ENCODE assay signal across 9 cellular contexts in the genomic region with DNA sequence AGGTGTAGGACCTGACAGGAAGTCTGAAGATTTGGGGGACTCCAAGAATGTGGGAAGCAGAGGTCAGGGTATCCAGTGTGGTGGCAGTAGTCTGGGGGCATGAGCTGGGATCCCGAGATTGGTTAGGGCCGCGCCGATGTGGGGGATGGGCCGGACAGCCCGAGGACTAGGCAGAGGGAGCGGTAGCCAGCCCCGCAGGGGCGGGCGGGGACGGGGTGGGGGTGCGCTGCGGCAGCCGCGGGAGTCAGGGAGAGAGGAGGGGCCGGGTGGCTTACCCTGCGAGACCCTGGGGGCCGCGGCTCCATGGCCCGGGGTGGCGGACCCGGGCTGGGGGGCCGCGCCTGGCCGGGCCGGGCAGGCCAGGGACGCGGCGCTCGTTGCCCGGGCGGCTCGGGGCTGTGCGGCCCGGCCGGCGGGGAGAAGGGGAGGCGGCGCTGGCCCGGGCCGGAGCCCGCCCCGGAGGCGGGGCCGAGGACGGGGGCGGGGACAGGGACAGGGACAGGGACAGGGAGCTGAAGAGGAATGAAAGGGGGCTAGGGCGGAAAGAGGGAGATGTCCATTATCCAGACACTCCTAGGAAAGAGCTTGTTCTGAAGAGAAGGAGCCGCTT. TPM values are rescaled to one million over a fixed set of nuclear protein-coding genes. Genes with fewer than 3 reads are reported as not detected.
DNase-seq lines count a peak whose midpoint lies in the region; ATAC-seq and TF ChIP-seq lines count a peak whose summit lies in the region.
"Had no signal": no experiment of that assay in that cellular context is flagged by ENCODE, and none has a peak within 500 bp of the region (broad histone marks: within the 10 kb centered on the region; RNA-seq: fewer than 3 reads in every experiment).

No MANE protein-coding gene starts in this region.

- intact Hi-C loops in Panc1 (cut with micrococcal nuclease; ENCODE audit: unreplicated experiment) (no loop called here), upper lobe of right lung (cut with DNase I) (no loop called here)

- ATAC-seq in Panc1 (peak; percentile 96), lung (ENCODE audit: insufficient read depth, low FRiP score) (peak; percentile 72), upper lobe of right lung (peak; percentile 78)

- DNase-seq in activated CD8-positive, alpha-beta memory T cell treated with anti-CD3 and anti-CD28 coated beads for 24 hours: peak; percentile 71
- no peak for DNase-seq in activated CD8-positive, alpha-beta memory T cell treated with anti-CD3 and anti-CD28 coated beads, Interleukin-2, amount 50 U/mL, for 48 hours
- DNase-seq in Panc1 (ENCODE audit: low read depth, low spot score) (no peak), ecto neural progenitor cell (ENCODE audit: low spot score) (peak; percentile 89), lung (ENCODE audit: low spot score) (no peak), upper lobe of right lung (peak; percentile 77), HPDE6-E6E7 (ENCODE audit: extremely low spot score) (no peak), HCEC 1CT (no peak)

- H3K9me3 ChIP-seq in Panc1 (ENCODE audit: control insufficient read depth, insufficient read depth, low read depth, low read length) (no peaks in the 10 kb centered on the region), lung (ENCODE audit: control insufficient read depth in 2 of 2, insufficient read depth in 1 of 2, low read length in 1 of 2) (no peaks in the 10 kb centered on the region), upper lobe of right lung (no peaks in the 10 kb centered on the region)

- POLR2A ChIA-PET in Panc1 (lab: Charles Lee): interaction anchor here (0.5 kb wide), 1 partner anchor 125 kb away, joined by 9 read pairs; no protein-coding TSS in a partner anchor

- CTCF ChIA-PET in Panc1 (lab: Charles Lee): interaction anchor here (0.6 to 2.4 kb wide), 10 partner anchors 8 to 210 kb away, joined by 3 to 26 read pairs (median 3); no protein-coding TSS in a partner anchor

- in situ Hi-C loops in Panc1 (cut with HindIII; ENCODE audit: low pct_unique_long_range_greater_than_20kb, low sequenced_read_pairs): no loop called here

- 26 to 57% methylated on average over 41 to 48 of the region's 49 CpGs for whole genome bisulfite sequencing in lung, 2 donors

- H3K4me3 ChIP-seq in Panc1 (ENCODE audit: low read depth in 2 of 2, low read length in 2 of 2) (peak overlapping the region; percentile 44 to 64), lung (no peak overlapping the region), upper lobe of right lung (peak overlapping the region; percentile 36)

- H3K27me3 ChIP-seq in Panc1 (ENCODE audit: control insufficient read depth, insufficient read depth, low read length): no peaks in the 10 kb centered on the region
- H3K27me3 ChIP-seq in lung (ENCODE audit: control insufficient read depth, insufficient read depth): no peaks in the 10 kb centered on the region
- no peaks in the 10 kb centered on the region for H3K27me3 ChIP-seq in upper lobe of right lung

- H3K27ac ChIP-seq in Panc1 (ENCODE audit: low read length) (0 out of 2 replicates have a peak overlapping the region, but pooled peaks have one; percentile 64), lung (ENCODE audit: low read depth in 1 of 2, low read length in 1 of 2) (peak overlapping the region in 1 of 2 donors; percentile 60), upper lobe of right lung (no peak overlapping the region)

- peaks cover 2% of the 10 kb centered on the region; the same call in 1 of the 2 replicates for H3K4me1 ChIP-seq in Panc1 (ENCODE audit: control insufficient read depth, insufficient read depth, low read length)
- H3K4me1 ChIP-seq in lung (ENCODE audit: control insufficient read depth in 2 of 2, insufficient read depth in 2 of 2, low read length in 2 of 2): no peaks in the 10 kb centered on the region
- H3K4me1 ChIP-seq in upper lobe of right lung: peaks cover 10% of the 10 kb centered on the region

- TF ChIP-seq CTCF in Panc1 (IDR thresholded peaks at IDR 0.05) (no peak), lung (IDR thresholded peaks at IDR 0.05; ENCODE audit: control extremely low read depth, extremely low read depth) (no peak), upper lobe of right lung (IDR thresholded peaks at IDR 0.05) (no peak)

- no peaks in the 10 kb centered on the region for H3K36me3 ChIP-seq in Panc1 (ENCODE audit: control insufficient read depth, insufficient read depth, low read length)
- H3K36me3 ChIP-seq in lung (ENCODE audit: control insufficient read depth in 2 of 2, insufficient read depth in 2 of 2, low read length in 2 of 2): peaks cover 0 to 9% of the 10 kb centered on the region in 2 donors
- H3K36me3 ChIP-seq in upper lobe of right lung: peaks cover 2% of the 10 kb centered on the region

- BruUV-seq in Panc1 (replicated peaks; lab: Mats Ljungman, UMichigan): no TSS peak

RNA-seq across cellular contexts. Expression of a gene that starts 5.6 kb away (rescaled TPM):
- total RNA-seq in Panc1 (2021; ENCODE audit: unreplicated experiment) (5.9 TPM), lung (10 to 100 TPM in 1 of 2 donors, 1 to 10 TPM in 1; 7.6 to 26.1 TPM), upper lobe of right lung (26.6 TPM)
- polyA plus RNA-seq in Panc1 (2012; ENCODE audit: insufficient read length): 10.0 TPM
- 10 to 100 TPM; 15.3 to 17.9 TPM for polyA plus RNA-seq in lung

RNA-seq across cellular contexts. Expression of a gene that starts 14.6 kb away (rescaled TPM):
- total RNA-seq in Panc1 (2021; ENCODE audit: unreplicated experiment): not detected
- polyA plus RNA-seq in Panc1 (2012; ENCODE audit: insufficient read length): not detected
- 1 to 10 TPM; 1.5 to 2.6 TPM for total RNA-seq in lung
- polyA plus RNA-seq in lung: 10 to 100 TPM in 1 of 2 donors, under 1 TPM in 1; 0.73 to 76.1 TPM
- total RNA-seq in upper lobe of right lung: 0.96 TPM
- total RNA-seq: bronchial epithelial cell had no signal

RNA-seq across cellular contexts. Expression of a gene that starts 40.2 kb away (rescaled TPM):
- 75.8 TPM for total RNA-seq in Panc1 (2021; ENCODE audit: unreplicated experiment)
- polyA plus RNA-seq in Panc1 (2012; ENCODE audit: insufficient read length): 110 TPM
- 100 to 1,000 TPM in 1 of 2 donors, 10 to 100 TPM in 1; 71.2 to 131 TPM for total RNA-seq in lung
- polyA plus RNA-seq in lung: 100 to 1,000 TPM in 1 of 2 donors, 10 to 100 TPM in 1; 39.8 to 134 TPM
- total RNA-seq in upper lobe of right lung: 102 TPM

RNA-seq across cellular contexts. Expression of a gene that starts 54.0 kb away (rescaled TPM):
- total RNA-seq in Panc1 (2021; ENCODE audit: unreplicated experiment) (175 TPM), lung (100 to 1,000 TPM; 127 to 163 TPM), upper lobe of right lung (125 TPM)
- 147 TPM for polyA plus RNA-seq in Panc1 (2012; ENCODE audit: insufficient read length)
- polyA plus RNA-seq in lung: 100 to 1,000 TPM in 1 of 2 donors, 10 to 100 TPM in 1; 98.8 to 145 TPM

Comparison
In these comparisons a context has a peak if more than half of its experiments do, and no peak if none do; other contexts are left out.
1. DNase-seq: peak in activated CD8-positive, alpha-beta memory T cell treated with anti-CD3 and anti-CD28 coated beads for 24 hours (single experiment), ecto neural progenitor cell (single experiment) and upper lobe of right lung (single experiment); none in activated CD8-positive, alpha-beta memory T cell treated with anti-CD3 and anti-CD28 coated beads, Interleukin-2, amount 50 U/mL, for 48 hours (single experiment), Panc1 (single experiment), lung (single experiment), HPDE6-E6E7 (single experiment) and HCEC 1CT (single experiment).
2. Peak in every context shown above with its lines, with median percentiles within 50 percentile points of each other: ATAC-seq.